ENCODE assay signal across 8 cellular contexts in genomic region chr12:6532051-6532926, GRCh38. TPM values are rescaled to one million over a fixed set of nuclear protein-coding genes. Genes with fewer than 3 reads are reported as not detected.
DNase-seq lines count a peak whose midpoint lies in the region; ATAC-seq and TF ChIP-seq lines count a peak whose summit lies in the region.

No MANE protein-coding gene starts in this region.

- no peak for ATAC-seq in left ventricle myocardium superior
- no peak for ATAC-seq in GM19023 (IDR thresholded peaks at IDR 0.05; ENCODE audit: unreplicated experiment)

- peak overlapping the region; percentile 92 for H3K4me3 Mint-ChIP-seq in T-helper 1 cell treated with Interleukin-12 subunit alpha and Interleukin-12 subunit beta and Interleukin-4 antibody, amounts not matched to agents 30 μg/mL and 1 μg/mL, for 36 hours

- intact Hi-C loops in adrenal gland (cut with DNase I) (loop anchor here (10.0 kb wide), 2 partner anchors 107 to 197 kb away; no protein-coding TSS in a partner anchor), left ventricle myocardium superior (cut with micrococcal nuclease) (no loop called here), vagina (cut with DNase I) (loop anchor here (5.0 kb wide), 2 partner anchors 40 to 195 kb away; partner anchors contain the start of genes MRPL51 and NCAPD2)

- H3K4me3 ChIP-seq in GM12875 (ENCODE audit: low read depth, low read length) (peak overlapping the region; percentile 93), Loucy (ENCODE audit: low read length, poor library complexity, severe bottlenecking) (peak overlapping the region; percentile 86), adrenal gland (peak overlapping the region in 1 of 4 donors; percentile 88), vagina (peak overlapping the region; percentile 65 to 96)

- 13 to 19% (median 16%) methylated on average over 7 to 20 of the region's 20 CpGs for WGBS in adrenal gland, 4 donors

- H4K20me1 ChIP-seq in Loucy (ENCODE audit: insufficient read depth, low read length, poor library complexity, severe bottlenecking) = peaks cover 36% of the 10 kb centered on the region

- no peaks in the 10 kb centered on the region for H3K9me3 ChIP-seq in Loucy (ENCODE audit: insufficient read depth, low read depth, low read length)
- no peaks in the 10 kb centered on the region for H3K9me3 ChIP-seq in adrenal gland (replicated peaks in 1 of 3)
- no peaks in the 10 kb centered on the region for H3K9me3 ChIP-seq in vagina

- TF ChIP-seq CTCF in GM12875 (IDR thresholded peaks at IDR 0.05; ENCODE audit: borderline replicate concordance, insufficient read depth, low read depth, low read length) (no peak), Loucy (conservative IDR thresholded peaks at IDR 0.05; ENCODE audit: low read length) (no peak), adrenal gland (IDR thresholded peaks at IDR 0.05) (no peak), vagina (IDR thresholded peaks at IDR 0.05) (no peak)

- H3K4me1 ChIP-seq in Loucy (ENCODE audit: insufficient read depth, low read length, poor library complexity, severe bottlenecking) (peaks cover 30% of the 10 kb centered on the region), adrenal gland (replicated peaks in 1 of 2) (peaks cover 34 to 38% of the 10 kb centered on the region in 2 donors), vagina (peaks cover 44% of the 10 kb centered on the region)

- no peaks in the 10 kb centered on the region for H3K27me3 Mint-ChIP-seq in T-helper 1 cell treated with Interleukin-12 subunit alpha and Interleukin-12 subunit beta and Interleukin-4 antibody, amounts not matched to agents 30 μg/mL and 1 μg/mL, for 36 hours (ENCODE audit: low read depth)

- peaks cover 60% of the 10 kb centered on the region for H3K36me3 Mint-ChIP-seq in T-helper 1 cell treated with Interleukin-12 subunit alpha and Interleukin-12 subunit beta and Interleukin-4 antibody, amounts not matched to agents 30 μg/mL and 1 μg/mL, for 36 hours (ENCODE audit: low read depth)

- no peaks in the 10 kb centered on the region for H3K9me3 Mint-ChIP-seq in T-helper 1 cell treated with Interleukin-12 subunit alpha and Interleukin-12 subunit beta and Interleukin-4 antibody, amounts not matched to agents 30 μg/mL and 1 μg/mL, for 36 hours

- H3K27ac Mint-ChIP-seq in T-helper 1 cell treated with Interleukin-12 subunit alpha and Interleukin-12 subunit beta and Interleukin-4 antibody, amounts not matched to agents 30 μg/mL and 1 μg/mL, for 36 hours = peak overlapping the region; percentile 98

- H3K36me3 ChIP-seq in Loucy (ENCODE audit: insufficient read depth, low read length) = peaks cover 75% of the 10 kb centered on the region
- H3K36me3 ChIP-seq in adrenal gland (replicated peaks in 1 of 2) = peaks cover 0 to 63% of the 10 kb centered on the region in 2 donors
- peaks cover 2 to 56% of the 10 kb centered on the region in 2 donors for H3K36me3 ChIP-seq in vagina

- H3K4me1 Mint-ChIP-seq in T-helper 1 cell treated with Interleukin-12 subunit alpha and Interleukin-12 subunit beta and Interleukin-4 antibody, amounts not matched to agents 30 μg/mL and 1 μg/mL, for 36 hours (ENCODE audit: low read depth) = peaks cover 34% of the 10 kb centered on the region

- peak; percentile 85 to 96 (median 92) for DNase-seq in adrenal gland
- peak; percentile 58 for DNase-seq in left ventricle myocardium superior
- peak; percentile 81 for DNase-seq in pulmonary artery endothelial cell (ENCODE audit: low read depth, low spot score)
- peak in 1 of 2 donors; percentile 89 for DNase-seq in vagina (ENCODE audit: extremely low spot score in 2 of 2)

- H3F3A ChIP-seq in Loucy (ENCODE audit: low read depth) = peaks cover 10% of the 10 kb centered on the region; the same call in 1 of the 2 replicates

- no peak overlapping the region for H2AFZ ChIP-seq in Loucy (ENCODE audit: low read length)

- H3K9ac ChIP-seq in Loucy (ENCODE audit: low read depth, low read length, poor library complexity, severe bottlenecking) = peak overlapping the region; percentile 100

- H3K4me2 ChIP-seq in Loucy (ENCODE audit: low read depth, low read length, poor library complexity, severe bottlenecking) = peak overlapping the region; percentile 98

- no peaks in the 10 kb centered on the region for H3K9me2 ChIP-seq in Loucy (replicated peaks; ENCODE audit: low read depth, low read length)

- peak in 1 of 2 donors; percentile 74 for TF ChIP-seq POLR2A in adrenal gland (IDR thresholded peaks at IDR 0.05)
- TF ChIP-seq POLR2A in vagina (IDR thresholded peaks at IDR 0.05) = no peak

- H3K27me3 ChIP-seq in Loucy (ENCODE audit: insufficient read depth, low read length, poor library complexity, severe bottlenecking) (peaks cover 10% of the 10 kb centered on the region), adrenal gland (no peaks in the 10 kb centered on the region), vagina (no peaks in the 10 kb centered on the region)

- H3K79me2 ChIP-seq in Loucy (ENCODE audit: insufficient read depth, low read length) = peaks cover 58% of the 10 kb centered on the region

- peak overlapping the region; percentile 90 to 99 (median 95) for H3K27ac ChIP-seq in adrenal gland
- peak overlapping the region; percentile 87 for H3K27ac ChIP-seq in vagina

RNA-seq across cellular contexts. Expression of gene GAPDH, which starts 2.0 kb away (rescaled TPM):
- total RNA-seq in adrenal gland = 1,000 to 10,000 TPM; 1,734 to 3,209 (median 2,207) TPM
- polyA plus RNA-seq in adrenal gland = 1,000 to 10,000 TPM; 1,816 to 4,338 (median 3,953) TPM
- 4,526 TPM for total RNA-seq in left ventricle myocardium superior
- 6,666 and 8,207 TPM in 2 replicates for total RNA-seq in pulmonary artery endothelial cell
- total RNA-seq in vagina = 2,297 TPM

RNA-seq across cellular contexts. Expression of gene IFFO1, which starts 23.6 kb away (rescaled TPM):
- total RNA-seq in adrenal gland = 10 to 100 TPM; 13.5 to 36.3 (median 28.5) TPM
- polyA plus RNA-seq in adrenal gland = 10 to 100 TPM in 2 of 3 donors, 1 to 10 TPM in 1; 8.7 to 91.0 (median 79.2) TPM
- total RNA-seq in left ventricle myocardium superior = 14.9 TPM
- total RNA-seq in pulmonary artery endothelial cell = 8.3 and 9.0 TPM in 2 replicates
- total RNA-seq in vagina = 21.1 TPM

RNA-seq across cellular contexts. Expression of gene NOP2, which starts 35.8 kb away (rescaled TPM):
- total RNA-seq in adrenal gland (10 to 100 TPM in 7 of 8 donors, 1 to 10 TPM in 1; 7.7 to 34.7 (median 25.1) TPM), left ventricle myocardium superior (16.1 TPM), pulmonary artery endothelial cell (20.7 and 30.5 TPM in 2 replicates), vagina (43.0 TPM)
- 10 to 100 TPM; 43.2 to 95.5 (median 63.8) TPM for polyA plus RNA-seq in adrenal gland

RNA-seq across cellular contexts. Expression of gene NCAPD2, which starts 38.4 kb away (rescaled TPM):
- 10 to 100 TPM; 11.5 to 33.9 (median 23.7) TPM for total RNA-seq in adrenal gland
- polyA plus RNA-seq in adrenal gland = 10 to 100 TPM in 1 of 3 donors, 1 to 10 TPM in 2; 6.6 to 10.1 (median 10.0) TPM
- 13.1 TPM for total RNA-seq in left ventricle myocardium superior
- total RNA-seq in pulmonary artery endothelial cell = 48.6 and 95.9 TPM in 2 replicates
- 25.5 TPM for total RNA-seq in vagina

RNA-seq across cellular contexts. Expression of gene MRPL51, which starts 39.2 kb away (rescaled TPM):
- total RNA-seq in adrenal gland (100 to 1,000 TPM in 5 of 8 donors, 10 to 100 TPM in 3; 64.7 to 221 (median 145) TPM), left ventricle myocardium superior (275 TPM), pulmonary artery endothelial cell (132 and 186 TPM in 2 replicates), vagina (23.1 TPM)
- 100 to 1,000 TPM in 1 of 3 donors, 10 to 100 TPM in 2; 67.2 to 161 (median 83.3) TPM for polyA plus RNA-seq in adrenal gland
